1 cellular context compared by ENCODE assay signal in the genomic region with DNA sequence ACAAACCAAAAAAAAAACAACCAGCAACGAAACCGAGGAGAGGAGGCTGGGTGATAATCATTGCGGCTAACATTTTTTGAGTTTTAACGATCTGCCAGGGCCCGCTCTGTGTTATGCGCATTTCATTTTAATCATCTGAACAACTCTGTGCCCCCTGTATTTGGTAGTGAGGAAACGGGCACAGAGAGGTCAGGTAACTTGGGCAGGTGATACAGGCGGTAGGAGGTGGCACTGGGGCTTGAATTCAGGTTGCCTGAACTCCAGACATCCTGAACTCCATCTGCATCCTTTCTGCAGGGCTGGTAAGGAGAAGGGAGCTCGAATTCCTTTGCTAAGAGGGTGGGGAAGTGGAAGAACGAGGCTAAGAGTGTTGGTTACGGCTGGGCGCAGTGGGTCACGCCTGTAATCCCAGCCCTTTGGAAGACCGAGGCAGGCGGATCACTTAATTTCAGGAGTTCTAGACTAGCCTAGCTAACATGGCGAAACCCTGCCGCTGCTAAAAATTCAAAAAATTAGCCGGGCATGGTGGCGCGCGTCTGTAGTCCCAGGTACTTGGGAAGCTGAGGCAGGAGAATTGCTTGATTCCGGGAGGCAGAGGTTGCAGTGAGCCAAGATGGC.
TF ChIP-seq lines count a peak whose summit lies in the region.

No MANE protein-coding gene starts in this region.

TF ChIP-seq in IMR-90, 13 proteins besides CTCF, POLR2A, EP300 and RAD21:
- TF ChIP-seq CEBPB (IDR thresholded peaks at IDR 0.05; ENCODE audit: low read depth, low read length): no peak
- TF ChIP-seq RCOR1 (IDR thresholded peaks at IDR 0.05; ENCODE audit: insufficient replicate concordance, low read length): no peak
- no peak for TF ChIP-seq MAFK (IDR thresholded peaks at IDR 0.05; ENCODE audit: low read depth, low read length)
- TF ChIP-seq, protein P1, sequence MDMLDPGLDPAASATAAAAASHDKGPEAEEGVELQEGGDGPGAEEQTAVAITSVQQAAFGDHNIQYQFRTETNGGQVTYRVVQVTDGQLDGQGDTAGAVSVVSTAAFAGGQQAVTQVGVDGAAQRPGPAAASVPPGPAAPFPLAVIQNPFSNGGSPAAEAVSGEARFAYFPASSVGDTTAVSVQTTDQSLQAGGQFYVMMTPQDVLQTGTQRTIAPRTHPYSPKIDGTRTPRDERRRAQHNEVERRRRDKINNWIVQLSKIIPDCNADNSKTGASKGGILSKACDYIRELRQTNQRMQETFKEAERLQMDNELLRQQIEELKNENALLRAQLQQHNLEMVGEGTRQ (IDR thresholded peaks at IDR 0.05; ENCODE audit: low read depth, low read length): no peak
- TF ChIP-seq, protein P2, sequence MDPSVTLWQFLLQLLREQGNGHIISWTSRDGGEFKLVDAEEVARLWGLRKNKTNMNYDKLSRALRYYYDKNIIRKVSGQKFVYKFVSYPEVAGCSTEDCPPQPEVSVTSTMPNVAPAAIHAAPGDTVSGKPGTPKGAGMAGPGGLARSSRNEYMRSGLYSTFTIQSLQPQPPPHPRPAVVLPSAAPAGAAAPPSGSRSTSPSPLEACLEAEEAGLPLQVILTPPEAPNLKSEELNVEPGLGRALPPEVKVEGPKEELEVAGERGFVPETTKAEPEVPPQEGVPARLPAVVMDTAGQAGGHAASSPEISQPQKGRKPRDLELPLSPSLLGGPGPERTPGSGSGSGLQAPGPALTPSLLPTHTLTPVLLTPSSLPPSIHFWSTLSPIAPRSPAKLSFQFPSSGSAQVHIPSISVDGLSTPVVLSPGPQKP (IDR thresholded peaks at IDR 0.05; ENCODE audit: borderline replicate concordance, low read depth, low read length): no peak
- no peak for TF ChIP-seq CHD1 (IDR thresholded peaks at IDR 0.05; ENCODE audit: low read depth, low read length)
- TF ChIP-seq FOS (IDR thresholded peaks at IDR 0.05; ENCODE audit: low read depth, low read length): no peak
- no peak for TF ChIP-seq MAZ (IDR thresholded peaks at IDR 0.05; ENCODE audit: borderline replicate concordance, low read depth, low read length)
- TF ChIP-seq RFX5 (IDR thresholded peaks at IDR 0.05; ENCODE audit: low read depth, low read length): no peak
- TF ChIP-seq NFE2L2 (IDR thresholded peaks at IDR 0.05; ENCODE audit: low read depth, low read length): no peak
- TF ChIP-seq BHLHE40 (IDR thresholded peaks at IDR 0.05; ENCODE audit: low read depth, low read length): no peak
- no peak for TF ChIP-seq SMC3 (IDR thresholded peaks at IDR 0.05; ENCODE audit: low read depth, low read length)
- no peak for TF ChIP-seq MXI1 (IDR thresholded peaks at IDR 0.05; ENCODE audit: borderline replicate concordance, low read depth, low read length)
